13 cellular contexts compared by ENCODE assay signal in genomic region chr15:58463815-58464697, GRCh38. TPM values are rescaled to one million over a fixed set of nuclear protein-coding genes. Genes with fewer than 3 reads are reported as not detected.
DNase-seq lines count a peak whose midpoint lies in the region; ATAC-seq, FAIRE-seq and TF ChIP-seq lines count a peak whose summit lies in the region.
"Had no signal": no experiment of that assay in that cellular context is flagged by ENCODE, and none has a peak within 500 bp of the region (broad histone marks: within the 10 kb centered on the region; RNA-seq: fewer than 3 reads in every experiment).

No MANE protein-coding gene starts in this region.

- no peak for FAIRE-seq in HepG2 (lab: Jason Lieb, UNC)
- no peak for FAIRE-seq in GM12878 (lab: Jason Lieb, UNC)
- FAIRE-seq: colon had no signal

- ATAC-seq in HepG2 (no peak), right lobe of liver (no peak), GM12878 (peak; percentile 28; the same call in 2 of the 3 replicates), HG03342 (IDR thresholded peaks at IDR 0.05; ENCODE audit: unreplicated experiment) (no peak)
- no peak for ATAC-seq in activated CD4-positive, CD25-positive, alpha-beta regulatory T cell treated with anti-CD3 and anti-CD28 coated beads, Interleukin-2, amount 50 U/mL, for 24 hours
- ATAC-seq: upper lobe of right lung had no signal

- no peaks in the 10 kb centered on the region for H3K27me3 ChIP-seq in HepG2 (ENCODE audit: control insufficient read depth in 1 of 2, insufficient read depth in 2 of 2, low read length in 2 of 2)
- H3K27me3 ChIP-seq in right lobe of liver, result no peaks in the 10 kb centered on the region
- H3K27me3 ChIP-seq in GM12878 (replicated peaks in 1 of 2; ENCODE audit: control insufficient read depth in 2 of 2, insufficient read depth in 2 of 2, low read length in 1 of 2), result no peaks in the 10 kb centered on the region
- H3K27me3 ChIP-seq: upper lobe of right lung had no signal

- TF ChIP-seq CTCF in HepG2 (CRISPR knock-in tag; IDR thresholded peaks at IDR 0.05), result no peak
- TF ChIP-seq CTCF in right lobe of liver (IDR thresholded peaks at IDR 0.05), result no peak
- no peak for TF ChIP-seq CTCF in GM12878 (IDR thresholded peaks at IDR 0.05 in 2 of 3, conservative IDR thresholded peaks at IDR 0.05 in 1 of 3; ENCODE audit: control insufficient read depth in 2 of 3, extremely low read depth in 1 of 3, insufficient read depth in 1 of 3, low read depth in 3 of 3, low read length in 3 of 3)

- peak overlapping the region; percentile 26; the same call in 1 of the 2 replicates for H3K4me2 ChIP-seq in HepG2 (ENCODE audit: low read depth, low read length)
- H3K4me2 ChIP-seq in GM12878 (ENCODE audit: control insufficient read depth, insufficient read depth), result 0 out of 2 replicates have a peak overlapping the region, but pooled peaks have one; percentile 12

- no peak for TF ChIP-seq POLR2A in HepG2 (IDR thresholded peaks at IDR 0.05; ENCODE audit: insufficient read depth in 1 of 2, low read depth in 2 of 2, low read length in 2 of 2)
- TF ChIP-seq POLR2A in right lobe of liver (IDR thresholded peaks at IDR 0.05), result no peak
- TF ChIP-seq POLR2A in GM12878 (IDR thresholded peaks at IDR 0.05; ENCODE audit: low read depth, low read length), result no peak

- TF ChIP-seq EP300 in HepG2 (IDR thresholded peaks at IDR 0.05; ENCODE audit: low read depth in 2 of 2, low read length in 2 of 2) (peak in 1 of 2 experiments; percentile 70; a peak in 2 of 4 replicates), HepG2 (CRISPR knock-in tag; IDR thresholded peaks at IDR 0.05; ENCODE audit: borderline replicate concordance) (no peak), GM12878 (IDR thresholded peaks at IDR 0.05; ENCODE audit: borderline replicate concordance in 1 of 2, control insufficient read depth in 1 of 2, low read depth in 2 of 2, low read length in 2 of 2) (no peak)

- no TSS peak for BruUV-seq in HepG2 (replicated peaks; lab: Mats Ljungman, UMichigan)
- no TSS peak for BruUV-seq in GM12878 (replicated peaks; lab: Mats Ljungman, UMichigan)

- SMC1A ChIA-PET in GM12878 (lab: Charles Lee; ENCODE audit: uncharacterized antibody, unreplicated experiment), result interaction anchor here (1.1 to 1.2 kb wide), 2 partner anchors 9 to 10 kb away, joined by 3 to 6 read pairs; no protein-coding TSS in a partner anchor

- H3K4me1 ChIP-seq in HepG2 (ENCODE audit: insufficient read depth, low read length), result peaks cover 94% of the 10 kb centered on the region
- peaks cover 0 to 49% (median 22%) of the 10 kb centered on the region in 4 donors for H3K4me1 ChIP-seq in right lobe of liver
- peaks cover 35% of the 10 kb centered on the region for H3K4me1 ChIP-seq in GM12878 (ENCODE audit: control insufficient read depth, insufficient read depth, low read length)

- H3K9me3 ChIP-seq in HepG2 (ENCODE audit: low read length) (no peaks in the 10 kb centered on the region), right lobe of liver (no peaks in the 10 kb centered on the region), GM12878 (replicated peaks; ENCODE audit: control insufficient read depth, insufficient read depth, low read length) (no peaks in the 10 kb centered on the region; the same call in 1 of the 3 replicates)
- H3K9me3 ChIP-seq: upper lobe of right lung had no signal

- intact Hi-C loops in HepG2 (cut with micrococcal nuclease; ENCODE audit: unreplicated experiment) (no loop called here), right lobe of liver (cut with DNase I) (no loop called here), GM12878 (cut with micrococcal nuclease; ENCODE audit: unreplicated experiment) (no loop called here), cardiac septum (cut with DNase I) (no loop called here)

- RAD21 ChIA-PET in GM12878 (lab: Charles Lee; ENCODE audit: unreplicated experiment), result interaction anchor here (1.0 to 1.4 kb wide), 3 partner anchors 9 to 43 kb away, joined by 3 to 4 read pairs (median 3); no protein-coding TSS in a partner anchor

- WGBS in HepG2 (ENCODE audit: low lambda C conversion rate), result 55% methylated on average over 6 of the region's 6 CpGs
- 41% methylated on average over 6 of the region's 6 CpGs for WGBS in right lobe of liver (ENCODE audit: insufficient coverage, low coverage, low lambda C conversion rate, missing lambda C conversion rate)
- WGBS in GM12878 (ENCODE audit: insufficient coverage, insufficient replicate concordance, low lambda C conversion rate, missing lambda C conversion rate), result 39% methylated on average over 6 of the region's 6 CpGs

- H2AFZ ChIP-seq in HepG2 (ENCODE audit: low read length), result no peak overlapping the region
- no peak overlapping the region for H2AFZ ChIP-seq in GM12878 (ENCODE audit: control insufficient read depth, low read depth, low read length)

- in situ Hi-C loops in HepG2 (cut with HindIII; ENCODE audit: extremely low pct_ligation_motif_present, low pct_unique_long_range_greater_than_20kb) (no loop called here), GM12878 (cut with MboI) (no loop called here)

- H4K20me1 ChIP-seq in HepG2 (ENCODE audit: insufficient read depth, low read length) (no peaks in the 10 kb centered on the region), GM12878 (ENCODE audit: control insufficient read depth, insufficient read depth) (no peaks in the 10 kb centered on the region)

- DNase-seq in HepG2 (ENCODE audit: low spot score) (peak; percentile 54), right lobe of liver (no peak), NCI-H2196 treated with DMSO at 0.1 percent for 48 hours (lab: John Stamatoyannopoulos, UW; ENCODE audit: unreplicated experiment) (peak; percentile 8), GM12878 (ENCODE audit: low read depth, low spot score) (no peak), cardiac septum (ENCODE audit: low spot score) (no peak), NCI-H1930 (lab: John Stamatoyannopoulos, UW) (no peak)
- DNase-seq: activated CD4-positive, alpha-beta T cell treated with anti-CD3 and anti-CD28 coated beads, Interleukin-2, amount 50 U/mL, for 4 hours; activated naive CD4-positive, alpha-beta T cell treated with anti-CD3 and anti-CD28 coated beads, Interleukin-2, amount 10 ng/mL, durations not matched to agents 7 days and 5 days; upper lobe of right lung had no signal

- no peaks in the 10 kb centered on the region for H3K79me2 ChIP-seq in HepG2 (ENCODE audit: insufficient read depth, low read length)
- H3K79me2 ChIP-seq in GM12878 (ENCODE audit: control insufficient read depth, insufficient read depth, low read length), result no peaks in the 10 kb centered on the region

- no peak for TF ChIP-seq RAD21 in HepG2 (CRISPR knock-in tag; IDR thresholded peaks at IDR 0.05)
- no peak for TF ChIP-seq RAD21 in GM12878 (IDR thresholded peaks at IDR 0.05; ENCODE audit: insufficient read depth, low read depth, low read length)

- H3K9ac ChIP-seq in HepG2 (ENCODE audit: insufficient read depth, low read depth, low read length) (no peak overlapping the region), GM12878 (ENCODE audit: control insufficient read depth, insufficient read depth, low read length) (no peak overlapping the region)

- H3K36me3 ChIP-seq in HepG2 (replicated peaks in 1 of 2; ENCODE audit: control insufficient read depth in 1 of 2, insufficient read depth in 2 of 2, low read length in 2 of 2) (no peaks in the 10 kb centered on the region), right lobe of liver (no peaks in the 10 kb centered on the region), GM12878 (ENCODE audit: control insufficient read depth in 2 of 2, insufficient read depth in 2 of 2, low read length in 1 of 2) (no peaks in the 10 kb centered on the region)
- H3K36me3 ChIP-seq: upper lobe of right lung had no signal

- CTCF ChIA-PET in HepG2 (lab: Yijun Ruan, JAX; ENCODE audit: low intra/inter-chr PET ratio, low total read pairs), result no interaction called here
- CTCF ChIA-PET in GM12878 (lab: Yijun Ruan, JAX), result interaction anchor here (0.8 kb wide), 1 partner anchor 16 kb away, joined by 3 read pairs; no protein-coding TSS in a partner anchor

- POLR2A ChIA-PET in HepG2 (lab: Yijun Ruan, JAX) (interaction anchor here (1.3 to 3.1 kb wide), 2 partner anchors 12 to 307 kb away, joined by 3 to 13 read pairs; partner anchors contain the start of gene MINDY2), GM12878 (lab: Charles Lee) (interaction anchor here (0.6 to 1.0 kb wide), 2 partner anchors 10 to 179 kb away, joined by 3 read pairs; no protein-coding TSS in a partner anchor)

- H3K4me3 ChIP-seq in HepG2 (replicated peaks in 1 of 3; ENCODE audit: insufficient read depth in 1 of 3, low read depth in 2 of 3, low read length in 3 of 3) (no peak overlapping the region), right lobe of liver (no peak overlapping the region), GM12878 (no peak overlapping the region)
- H3K4me3 ChIP-seq: smooth muscle cell, upper lobe of right lung had no signal

- H3K27ac ChIP-seq in HepG2 (ENCODE audit: extremely low read length, insufficient read depth, low read length) (peak overlapping the region; percentile 46), right lobe of liver (peak overlapping the region in 1 of 3 donors; percentile 82), GM12878 (ENCODE audit: control insufficient read depth, insufficient read depth) (no peak overlapping the region)
- H3K27ac ChIP-seq: upper lobe of right lung had no signal

RNA-seq across cellular contexts. Expression of gene LIPC, which starts 32.3 kb away (rescaled TPM):
- 15.0 and 26.0 TPM in 2 replicates for total RNA-seq in HepG2 (2016; rRNA removed; fragmentation: Illumina TruSeq; extraction: Trizol)
- 3.6 and 5.6 TPM in 2 replicates for total RNA-seq in HepG2 (2016; cell fraction: cytosol; rRNA removed; fragmentation: Illumina TruSeq; extraction: Trizol; ENCODE audit: low read depth)
- total RNA-seq in HepG2 (2016; cell fraction: insoluble cytoplasmic fraction; rRNA removed; fragmentation: Illumina TruSeq; extraction: Trizol), result 14.4 and 27.2 TPM in 2 replicates
- total RNA-seq in HepG2 (2016; cell fraction: membrane; rRNA removed; fragmentation: Illumina TruSeq; extraction: Trizol), result 9.5 and 11.4 TPM in 2 replicates
- 31.9 and 35.6 TPM in 2 replicates for total RNA-seq in HepG2 (2016; cell fraction: nucleus; rRNA removed; fragmentation: Illumina TruSeq; extraction: Trizol)
- polyA plus RNA-seq in HepG2 (2011; rRNA removed), result 38.0 and 46.9 TPM in 2 replicates
- 32.6 and 40.5 TPM in 2 replicates for polyA plus RNA-seq in HepG2 (2011; cell fraction: cytosol; rRNA removed)
- polyA plus RNA-seq in HepG2 (2011; cell fraction: nucleus; rRNA removed), result 25.6 and 27.7 TPM in 2 replicates
- polyA plus RNA-seq in HepG2 (2012), result 28.9 and 34.2 TPM in 2 replicates
- polyA plus RNA-seq in HepG2 (2016; cell fraction: cytosol; fragmentation: Illumina TruSeq; extraction: Trizol; ENCODE audit: low read depth), result 9.2 and 9.9 TPM in 2 replicates
- 20.8 and 21.9 TPM in 2 replicates for polyA plus RNA-seq in HepG2 (2016; cell fraction: insoluble cytoplasmic fraction; fragmentation: Illumina TruSeq; extraction: Trizol; ENCODE audit: low read depth)
- polyA plus RNA-seq in HepG2 (2016; cell fraction: membrane; fragmentation: Illumina TruSeq; extraction: Trizol; ENCODE audit: low read depth), result 13.3 and 17.3 TPM in 2 replicates
- polyA plus RNA-seq in HepG2 (2016; cell fraction: nucleus; fragmentation: Illumina TruSeq; extraction: Trizol; ENCODE audit: insufficient read depth, low read depth), result 46.6 and 49.7 TPM in 2 replicates
- polyA minus RNA-seq in HepG2 (2011; rRNA and poly(A)+ RNA removed; ENCODE audit: low replicate concordance), result 66.7 TPM in 1 of 2 replicates, not detected in the other
- 17.8 and 19.8 TPM in 2 replicates for polyA minus RNA-seq in HepG2 (2011; cell fraction: cytosol; rRNA and poly(A)+ RNA removed)
- 21.2 and 25.1 TPM in 2 replicates for polyA minus RNA-seq in HepG2 (2011; cell fraction: nucleus; rRNA and poly(A)+ RNA removed)
- total RNA-seq in right lobe of liver, result 100 to 1,000 TPM in 2 of 6 experiments, 10 to 100 TPM in 4; 31.1 to 213 (median 86.1) TPM
- 2.2 and 2.5 TPM in 2 replicates for total RNA-seq in GM12878 (2013; cell fraction: nucleolus; rRNA removed)
- 0.11 and 0.23 TPM in 2 replicates for total RNA-seq in GM12878 (2014; rRNA removed)
- total RNA-seq in GM12878 (2014; rRNA removed; fragmentation: Illumina TruSeq; extraction: Trizol), result 0.28 and 0.31 TPM in 2 replicates
- total RNA-seq in GM12878 (2021), result 0.18 TPM in 1 of 2 replicates, not detected in the other
- not detected for polyA plus RNA-seq in GM12878 (2011; ENCODE audit: low read depth)
- polyA plus RNA-seq in GM12878 (2011; rRNA removed), result 0.07 and 0.10 TPM in 2 replicates
- 0.18 and 0.21 TPM in 2 replicates for polyA plus RNA-seq in GM12878 (2011; cell fraction: cytosol; rRNA removed)
- 0.15 and 0.34 TPM in 2 replicates for polyA plus RNA-seq in GM12878 (2011; cell fraction: nucleus; rRNA removed)
- 0.15 and 0.24 TPM in 2 replicates for polyA plus RNA-seq in GM12878 (2012)
- polyA plus RNA-seq in GM12878 (2014; fragmentation: Illumina TruSeq; extraction: Trizol), result 0.16 TPM in 1 of 2 replicates, not detected in the other
- under 1 TPM; 0.06 to 0.09 TPM for polyA plus RNA-seq in GM12878 (2014; fragmentation: Nextera tagmentation; extraction: Ambion mirVana)
- 0.14 and 0.18 TPM in 2 replicates for polyA plus RNA-seq in GM12878 (2014; rRNA removed)
- under 1 TPM in 1 of 2 experiments, not detected in 1; 0.07 TPM for polyA plus RNA-seq in GM12878 (2016; fragmentation: Nextera tagmentation; extraction: Ambion mirVana)
- 0.21 TPM in 1 of 2 replicates, not detected in the other for polyA minus RNA-seq in GM12878 (2011; rRNA and poly(A)+ RNA removed)
- polyA minus RNA-seq in GM12878 (2011; cell fraction: cytosol; rRNA and poly(A)+ RNA removed), result not detected in 2 replicates
- polyA minus RNA-seq in GM12878 (2011; cell fraction: nucleus; rRNA and poly(A)+ RNA removed), result 0.60 TPM in 1 of 2 replicates, not detected in the other
- total RNA-seq in cardiac septum, result 0.62 TPM
- total RNA-seq: smooth muscle cell had no signal
- polyA plus RNA-seq: smooth muscle cell had no signal

Comparison
In these comparisons a context has a peak if more than half of its experiments do, and no peak if none do; other contexts are left out.
1. DNase-seq: peak in HepG2 (single experiment) and NCI-H2196 treated with DMSO at 0.1 percent for 48 hours (single experiment); none in right lobe of liver (0 of 3), GM12878 (single experiment), cardiac septum (single experiment) and NCI-H1930 (0 of 2).
2. Of the 75 proteins assayed by ChIP-seq in both HepG2 and GM12878: peak only in HepG2: DPF2, NFIC and TCF7; only in GM12878: TCF12; in both: none; in neither: 68; mixed calls (peak in some experiments, not most) for 3.